28 cellular contexts compared by ENCODE assay signal in genomic region chr11:19973136-19973635, GRCh38.
"Had no signal": no experiment of that assay in that cellular context is flagged by ENCODE, and none has a peak within 500 bp of the region (broad histone marks: within the 10 kb centered on the region; RNA-seq: fewer than 3 reads in every experiment).

No MANE protein-coding gene starts in this region.

- H3K27me3 ChIP-seq: brain microvascular endothelial cell, SJSA1 had no signal

- H3K27ac Mint-ChIP-seq: activated CD4-positive, alpha-beta T cell treated with anti-CD3 and anti-CD28 coated beads for 36 hours; activated CD4-positive, alpha-beta T cell treated with anti-CD3 and anti-CD28 coated beads, Interleukin-2, amount 10 ng/mL, durations not matched to agents 7 days and 5 days; activated CD8-positive, alpha-beta T cell treated with anti-CD3 and anti-CD28 coated beads, Interleukin-2, amount 10 ng/mL, durations not matched to agents 7 days and 5 days; activated naive CD4-positive, alpha-beta T cell treated with anti-CD3 and anti-CD28 coated beads, Interleukin-2, amount 10 ng/mL, durations not matched to agents 7 days and 5 days; activated naive CD8-positive, alpha-beta T cell; activated naive CD8-positive, alpha-beta T cell treated with anti-CD3 and anti-CD28 coated beads, Interleukin-2, amount 50 U/mL, for 24 hours; T-helper 1 cell treated with Interleukin-12 subunit alpha and Interleukin-12 subunit beta and Interleukin-4 antibody, amounts not matched to agents 30 μg/mL and 1 μg/mL, for 36 hours; T-helper 2 cell treated with Interferon-gamma antibody and Interleukin-4, amounts not matched to agents 5 μg/mL and 100 μg/mL, for 36 hours had no signal

- H3K36me3 ChIP-seq: brain microvascular endothelial cell, SJSA1 had no signal

- H3K27ac ChIP-seq: brain microvascular endothelial cell, SJSA1 had no signal

- H3K9ac ChIP-seq: SK-N-SH had no signal

- ATAC-seq: activated CD4-positive, alpha-beta T cell treated with anti-CD3 and anti-CD28 coated beads for 36 hours; activated CD4-positive, CD25-positive, alpha-beta regulatory T cell treated with anti-CD3 and anti-CD28 coated beads, Interleukin-2, amount 50 U/mL, for 24 hours; activated CD8-positive, alpha-beta T cell treated with anti-CD3 and anti-CD28 coated beads, Interleukin-2, amount 10 ng/mL, durations not matched to agents 7 days and 5 days; activated naive CD8-positive, alpha-beta T cell treated with anti-CD3 and anti-CD28 coated beads, Interleukin-2, amount 50 U/mL, for 24 hours; Panc1; WTC11 had no signal

- FAIRE-seq: TTC549 had no signal

- H3K4me3 ChIP-seq: SJSA1 had no signal

- DNase-seq: activated CD4-positive, alpha-beta T cell treated with anti-CD3 and anti-CD28 coated beads for 36 hours; activated CD4-positive, alpha-beta T cell treated with anti-CD3 and anti-CD28 coated beads, Interleukin-2, amount 10 ng/mL, durations not matched to agents 7 days and 5 days; activated CD4-positive, alpha-beta T cell treated with anti-CD3 and anti-CD28 coated beads, Interleukin-2, amount 50 U/mL, for 48 hours; activated CD8-positive, alpha-beta T cell treated with anti-CD3 and anti-CD28 coated beads, Interleukin-2, amount 10 ng/mL, durations not matched to agents 7 days and 5 days; activated effector memory CD4-positive, alpha-beta T cell treated with Interleukin-2 at 50 U/mL for 16 hours; activated naive CD4-positive, alpha-beta T cell treated with anti-CD3 and anti-CD28 coated beads, Interleukin-2, amount 10 ng/mL, durations not matched to agents 7 days and 5 days; activated naive CD8-positive, alpha-beta T cell treated with anti-CD3 and anti-CD28 coated beads, Interleukin-2, amount 50 U/mL, for 24 hours; activated T-cell treated with anti-CD3 and anti-CD28 coated beads for 4 hours; activated T-cell treated with anti-CD3 and anti-CD28 coated beads, Interleukin-2, amount 50 U/mL, for 48 hours; aorta; brain microvascular endothelial cell; NCI-H1105; NCI-H1417 treated with DMSO at 0.1 percent for 48 hours; NCI-H187 treated with DMSO at 0.1 percent for 48 hours; NCI-H2081; NCI-H226; NCI-H446 treated with DMSO at 0.1 percent for 48 hours; NCI-H524 treated with DMSO at 0.1 percent for 48 hours; SHP77 treated with DMSO at 0.1 percent for 48 hours; SK-N-SH had no signal

- H3K36me3 Mint-ChIP-seq: activated naive CD4-positive, alpha-beta T cell treated with anti-CD3 and anti-CD28 coated beads, Interleukin-2, amount 10 ng/mL, durations not matched to agents 7 days and 5 days; activated naive CD8-positive, alpha-beta T cell had no signal

- H3K4me2 ChIP-seq: SK-N-SH had no signal

- H3K4me3 Mint-ChIP-seq: activated CD4-positive, alpha-beta T cell treated with anti-CD3 and anti-CD28 coated beads for 36 hours; activated CD4-positive, alpha-beta T cell treated with anti-CD3 and anti-CD28 coated beads, Interleukin-2, amount 10 ng/mL, durations not matched to agents 7 days and 5 days; activated CD8-positive, alpha-beta T cell treated with anti-CD3 and anti-CD28 coated beads, Interleukin-2, amount 10 ng/mL, durations not matched to agents 7 days and 5 days; activated naive CD4-positive, alpha-beta T cell treated with anti-CD3 and anti-CD28 coated beads, Interleukin-2, amount 10 ng/mL, durations not matched to agents 7 days and 5 days; activated naive CD8-positive, alpha-beta T cell; activated naive CD8-positive, alpha-beta T cell treated with anti-CD3 and anti-CD28 coated beads, Interleukin-2, amount 50 U/mL, for 24 hours; T-helper 1 cell treated with Interleukin-12 subunit alpha and Interleukin-12 subunit beta and Interleukin-4 antibody, amounts not matched to agents 30 μg/mL and 1 μg/mL, for 36 hours; T-helper 2 cell treated with Interferon-gamma antibody and Interleukin-4, amounts not matched to agents 5 μg/mL and 100 μg/mL, for 36 hours; WTC11 had no signal

- H3K9me3 Mint-ChIP-seq: activated CD4-positive, alpha-beta T cell treated with anti-CD3 and anti-CD28 coated beads, Interleukin-2, amount 10 ng/mL, durations not matched to agents 7 days and 5 days; activated naive CD4-positive, alpha-beta T cell treated with anti-CD3 and anti-CD28 coated beads, Interleukin-2, amount 10 ng/mL, durations not matched to agents 7 days and 5 days; T-helper 1 cell treated with Interleukin-12 subunit alpha and Interleukin-12 subunit beta and Interleukin-4 antibody, amounts not matched to agents 30 μg/mL and 1 μg/mL, for 36 hours; T-helper 2 cell treated with Interferon-gamma antibody and Interleukin-4, amounts not matched to agents 5 μg/mL and 100 μg/mL, for 36 hours; WTC11 had no signal

- H3K9me3 ChIP-seq: SJSA1, SK-N-SH had no signal
